12 cellular contexts compared by ENCODE assay signal in genomic region chr5:59035681-59036080, GRCh38.
A peak's percentile ranks its signal among the peaks of the same experiment; 100 is the strongest.
DNase-seq lines count a peak whose midpoint lies in the region; ATAC-seq and TF ChIP-seq lines count a peak whose summit lies in the region.
"Had no signal": no experiment of that assay in that cellular context is flagged by ENCODE, and none has a peak within 500 bp of the region (broad histone marks: within the 10 kb centered on the region; RNA-seq: fewer than 3 reads in every experiment).

No MANE protein-coding gene starts in this region.

- H3K36me3 ChIP-seq in muscle layer of colon (ENCODE audit: insufficient read depth, low read length), result peaks cover 3% of the 10 kb centered on the region

- peak overlapping the region; percentile 32 for H3K4me3 ChIP-seq in AG04449 (ENCODE audit: low read depth, low read length)
- no peak overlapping the region for H3K4me3 ChIP-seq in muscle layer of colon (ENCODE audit: low read depth in 1 of 2, low read length in 2 of 2)
- H3K4me3 ChIP-seq: GM23338 had no signal

- peaks cover 44% of the 10 kb centered on the region for H3K4me1 Mint-ChIP-seq in activated T-helper 2 cell treated with anti-CD3 and anti-CD28 coated beads, Interferon-gamma antibody, Interleukin-2, Interleukin-4, amounts not matched to agents 10 μg/mL and 5 μg/mL and 100 μg/mL, durations not matched to agents 14 hours and 24 hours and 36 hours (ENCODE audit: low read depth)

- TF ChIP-seq CTCF in AG04449 (IDR thresholded peaks at IDR 0.05; ENCODE audit: insufficient read depth, low read length, missing control alignments), result no peak

- no peaks in the 10 kb centered on the region for H3K9me3 ChIP-seq in muscle layer of colon (ENCODE audit: low read length)

- H3K9me3 Mint-ChIP-seq in activated T-helper 2 cell treated with anti-CD3 and anti-CD28 coated beads, Interferon-gamma antibody, Interleukin-2, Interleukin-4, amounts not matched to agents 10 μg/mL and 5 μg/mL and 100 μg/mL, durations not matched to agents 14 hours and 24 hours and 36 hours, result peaks cover 4% of the 10 kb centered on the region
- H3K9me3 Mint-ChIP-seq: GM23338 had no signal

- H3K36me3 Mint-ChIP-seq in activated T-helper 2 cell treated with anti-CD3 and anti-CD28 coated beads, Interferon-gamma antibody, Interleukin-2, Interleukin-4, amounts not matched to agents 10 μg/mL and 5 μg/mL and 100 μg/mL, durations not matched to agents 14 hours and 24 hours and 36 hours (ENCODE audit: low read depth), result peaks cover 67% of the 10 kb centered on the region

- H3K4me3 Mint-ChIP-seq in activated T-helper 2 cell treated with anti-CD3 and anti-CD28 coated beads, Interferon-gamma antibody, Interleukin-2, Interleukin-4, amounts not matched to agents 10 μg/mL and 5 μg/mL and 100 μg/mL, durations not matched to agents 14 hours and 24 hours and 36 hours (ENCODE audit: low read depth), result peak overlapping the region; percentile 88
- H3K4me3 Mint-ChIP-seq: GM23338 had no signal

- H3K27me3 Mint-ChIP-seq in activated T-helper 2 cell treated with anti-CD3 and anti-CD28 coated beads, Interferon-gamma antibody, Interleukin-2, Interleukin-4, amounts not matched to agents 10 μg/mL and 5 μg/mL and 100 μg/mL, durations not matched to agents 14 hours and 24 hours and 36 hours (ENCODE audit: low read depth), result no peaks in the 10 kb centered on the region

- peak overlapping the region; percentile 41 for H3K27ac Mint-ChIP-seq in activated T-helper 2 cell treated with anti-CD3 and anti-CD28 coated beads, Interferon-gamma antibody, Interleukin-2, Interleukin-4, amounts not matched to agents 10 μg/mL and 5 μg/mL and 100 μg/mL, durations not matched to agents 14 hours and 24 hours and 36 hours
- H3K27ac Mint-ChIP-seq: GM23338 had no signal

- peak overlapping the region; percentile 16 for H3K27ac ChIP-seq in muscle layer of colon (ENCODE audit: low read depth, low read length)

- intact Hi-C loops in activated T-helper 2 cell treated with anti-CD3 and anti-CD28 coated beads, Interferon-gamma antibody, Interleukin-2, Interleukin-4, amounts not matched to agents 10 μg/mL and 5 μg/mL and 100 μg/mL, durations not matched to agents 14 hours and 24 hours and 36 hours (cut with micrococcal nuclease), result loop anchor here (5.0 to 10.0 kb wide), 3 partner anchors 349 to 759 kb away; partner anchors contain the start of gene PLK2
- intact Hi-C loops in posterior cingulate gyrus (cut with DNase I), result loop anchor here (5.0 kb wide), 1 partner anchor 137 kb away; no protein-coding TSS in a partner anchor

- no peaks in the 10 kb centered on the region for H3K27me3 ChIP-seq in muscle layer of colon (ENCODE audit: control insufficient read depth in 1 of 2, insufficient read depth in 2 of 2, low read length in 2 of 2)

- no peak for ATAC-seq in activated CD4-positive, CD25-positive, alpha-beta regulatory T cell treated with anti-CD3 and anti-CD28 coated beads, Interleukin-2, amount 50 U/mL, for 24 hours
- ATAC-seq: GM23338 had no signal

- DNase-seq in AG04449 (ENCODE audit: low read depth, low spot score), result no peak
- DNase-seq in DMS 273 treated with DMSO at 0.1 percent for 48 hours (lab: John Stamatoyannopoulos, UW), result peak; percentile 51
- DNase-seq in activated T-helper 2 cell treated with anti-CD3 and anti-CD28 coated beads, Interferon-gamma antibody, Interleukin-2, Interleukin-4, amounts not matched to agents 10 μg/mL and 5 μg/mL and 100 μg/mL, durations not matched to agents 14 hours and 24 hours and 36 hours (ENCODE audit: low spot score), result no peak
- no peak for DNase-seq in NCI-H187 (lab: John Stamatoyannopoulos, UW)
- DNase-seq in posterior cingulate gyrus, result no peak
- no peak for DNase-seq in NCI-H146 (lab: John Stamatoyannopoulos, UW)
- DNase-seq: activated CD4-positive, CD25-positive, alpha-beta regulatory T cell treated with anti-CD3 and anti-CD28 coated beads, Interleukin-2, amount 50 U/mL, for 72 hours; head of caudate nucleus; MM.1S had no signal

- peaks cover 55% of the 10 kb centered on the region for H3K4me1 ChIP-seq in muscle layer of colon (ENCODE audit: insufficient read depth, low read length)

- no peak overlapping the region for H3K9ac ChIP-seq in muscle layer of colon (ENCODE audit: low read length)

- CTCF ChIA-PET in AG04449 (lab: Yijun Ruan, JAX), result interaction anchor here (1.1 to 6.7 kb wide), 17 partner anchors 8 to 153 kb away, joined by 3 to 117 read pairs (median 5); no protein-coding TSS in a partner anchor

- POLR2A ChIA-PET in AG04449 (lab: Yijun Ruan, JAX), result no interaction called here
